ENCODE assay signal across 26 cellular contexts in the genomic region with DNA sequence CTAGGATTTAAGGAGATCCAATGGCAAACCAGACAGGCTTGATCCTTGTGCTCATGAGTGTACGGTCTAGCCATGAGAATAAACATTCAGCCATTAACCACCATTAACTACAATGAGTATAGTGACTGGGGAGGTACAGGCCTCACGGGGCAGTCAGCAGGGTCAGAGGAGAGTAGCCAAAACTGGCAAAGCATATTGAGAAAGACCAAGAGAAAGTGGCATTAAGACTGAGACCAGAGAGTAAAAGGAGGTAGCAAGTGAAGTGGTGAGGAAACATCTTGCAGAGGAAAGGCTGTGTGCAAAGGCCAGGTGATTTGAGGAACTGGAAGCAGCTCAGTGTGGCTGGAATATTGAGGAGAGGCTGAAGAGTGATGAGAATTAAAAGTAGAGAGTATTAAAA.
"Had no signal": no experiment of that assay in that cellular context is flagged by ENCODE, and none has a peak within 500 bp of the region (broad histone marks: within the 10 kb centered on the region; RNA-seq: fewer than 3 reads in every experiment).

No MANE protein-coding gene starts in this region.

- H3K9me3 ChIP-seq: gastrocnemius medialis, left lung, suprapubic skin, tibial artery had no signal

- H3K27ac Mint-ChIP-seq: activated CD4-positive, alpha-beta memory T cell treated with anti-CD3 and anti-CD28 coated beads, Interleukin-2, amount 10 ng/mL, durations not matched to agents 7 days and 5 days; activated CD4-positive, alpha-beta T cell treated with anti-CD3 and anti-CD28 coated beads, Interleukin-2, amount 10 ng/mL, durations not matched to agents 7 days and 5 days; activated T-helper 17 cell treated with anti-CD3 and anti-CD28 coated beads, Interleukin-2, amount 50 U/mL, for 72 hours; effector memory CD8-positive, alpha-beta T cell; natural killer cell treated with Interleukin-12 subunit alpha and Interleukin-12 subunit beta and Interleukin-15 and Interleukin-18, amount 100 ng/mL, for 72 hours; stimulated activated naive B cell treated with anti-CD40 and anti-IgM and Interleukin-4, amounts not matched to agents 10 μg/mL and 1 μg/mL and 100 μg/mL, for 72 hours; WTC11 had no signal

- H3K27me3 ChIP-seq: gastrocnemius medialis, left lung, suprapubic skin, tibial artery had no signal

- DNase-seq: activated CD4-positive, alpha-beta memory T cell treated with anti-CD3 and anti-CD28 coated beads, Interleukin-2, amount 10 ng/mL, durations not matched to agents 7 days and 5 days; activated CD4-positive, alpha-beta T cell treated with anti-CD3 and anti-CD28 coated beads for 1 hour; activated CD4-positive, alpha-beta T cell treated with anti-CD3 and anti-CD28 coated beads, Interleukin-2, amount 10 ng/mL, durations not matched to agents 7 days and 5 days; activated gamma-delta T cell treated with Interleukin-2 at 50 U/mL for 16 hours; activated naive CD4-positive, alpha-beta T cell treated with anti-CD3 and anti-CD28 coated beads, Interleukin-2, amount 50 U/mL, for 16 hours; activated T-cell treated with anti-CD3 and anti-CD28 coated beads, Interleukin-2, amount 50 U/mL, for 4 hours; amniotic stem cell; caudate nucleus; cortex of kidney; effector memory CD8-positive, alpha-beta T cell; erythroblast; gastrocnemius medialis; glutamatergic neuron; left lung; mesendoderm; posterior cingulate gyrus; right cardiac atrium; stimulated activated CD4-positive, alpha-beta T cell treated with anti-CD3 and anti-CD28 coated beads, Interleukin-15, amount 100 ng/mL, for 24 hours; stimulated activated CD4-positive, alpha-beta T cell treated with anti-CD3 and anti-CD28 coated beads, Interleukin-2, amount 100 ng/mL, for 24 hours; stimulated activated naive B cell treated with anti-CD40 and anti-IgM and Interleukin-4, amounts not matched to agents 10 μg/mL and 1 μg/mL and 100 μg/mL, for 72 hours; tibial artery had no signal

- H3K36me3 Mint-ChIP-seq: natural killer cell treated with Interleukin-12 subunit alpha and Interleukin-12 subunit beta and Interleukin-15 and Interleukin-18, amount 100 ng/mL, for 72 hours; stimulated activated naive B cell treated with anti-CD40 and anti-IgM and Interleukin-4, amounts not matched to agents 10 μg/mL and 1 μg/mL and 100 μg/mL, for 72 hours; WTC11 had no signal

- ATAC-seq: activated T-cell treated with anti-CD3 and anti-CD28 coated beads, Interleukin-2, amount 50 U/mL, for 4 hours; activated T-helper 17 cell treated with anti-CD3 and anti-CD28 coated beads, Interleukin-2, amount 50 U/mL, for 72 hours; effector memory CD8-positive, alpha-beta T cell; gastrocnemius medialis; left lung; natural killer cell treated with Interleukin-12 subunit alpha and Interleukin-12 subunit beta and Interleukin-15 and Interleukin-18, amount 100 ng/mL, for 72 hours; right cardiac atrium; WTC11 had no signal

- H3K36me3 ChIP-seq: gastrocnemius medialis, left lung, suprapubic skin, tibial artery had no signal

- H3K4me1 Mint-ChIP-seq: activated CD4-positive, alpha-beta memory T cell treated with anti-CD3 and anti-CD28 coated beads, Interleukin-2, amount 10 ng/mL, durations not matched to agents 7 days and 5 days; activated CD4-positive, alpha-beta T cell treated with anti-CD3 and anti-CD28 coated beads, Interleukin-2, amount 10 ng/mL, durations not matched to agents 7 days and 5 days; activated T-helper 17 cell treated with anti-CD3 and anti-CD28 coated beads, Interleukin-2, amount 50 U/mL, for 72 hours; stimulated activated naive B cell treated with anti-CD40 and anti-IgM and Interleukin-4, amounts not matched to agents 10 μg/mL and 1 μg/mL and 100 μg/mL, for 72 hours had no signal

- H3K9me3 Mint-ChIP-seq: activated CD4-positive, alpha-beta memory T cell treated with anti-CD3 and anti-CD28 coated beads, Interleukin-2, amount 10 ng/mL, durations not matched to agents 7 days and 5 days; activated CD4-positive, alpha-beta T cell treated with anti-CD3 and anti-CD28 coated beads, Interleukin-2, amount 10 ng/mL, durations not matched to agents 7 days and 5 days; activated T-cell treated with anti-CD3 and anti-CD28 coated beads, Interleukin-2, amount 50 U/mL, for 4 hours; activated T-helper 17 cell treated with anti-CD3 and anti-CD28 coated beads, Interleukin-2, amount 50 U/mL, for 72 hours; effector memory CD8-positive, alpha-beta T cell; natural killer cell treated with Interleukin-12 subunit alpha and Interleukin-12 subunit beta and Interleukin-15 and Interleukin-18, amount 100 ng/mL, for 72 hours; stimulated activated naive B cell treated with anti-CD40 and anti-IgM and Interleukin-4, amounts not matched to agents 10 μg/mL and 1 μg/mL and 100 μg/mL, for 72 hours had no signal

- H3K27me3 Mint-ChIP-seq: activated CD4-positive, alpha-beta memory T cell treated with anti-CD3 and anti-CD28 coated beads, Interleukin-2, amount 10 ng/mL, durations not matched to agents 7 days and 5 days; activated CD4-positive, alpha-beta T cell treated with anti-CD3 and anti-CD28 coated beads, Interleukin-2, amount 10 ng/mL, durations not matched to agents 7 days and 5 days; natural killer cell treated with Interleukin-12 subunit alpha and Interleukin-12 subunit beta and Interleukin-15 and Interleukin-18, amount 100 ng/mL, for 72 hours; stimulated activated naive B cell treated with anti-CD40 and anti-IgM and Interleukin-4, amounts not matched to agents 10 μg/mL and 1 μg/mL and 100 μg/mL, for 72 hours had no signal

- H3K27ac ChIP-seq: gastrocnemius medialis, left lung, suprapubic skin, tibial artery had no signal

- H3K4me3 Mint-ChIP-seq: activated CD4-positive, alpha-beta memory T cell treated with anti-CD3 and anti-CD28 coated beads, Interleukin-2, amount 10 ng/mL, durations not matched to agents 7 days and 5 days; activated CD4-positive, alpha-beta T cell treated with anti-CD3 and anti-CD28 coated beads, Interleukin-2, amount 10 ng/mL, durations not matched to agents 7 days and 5 days; activated T-cell treated with anti-CD3 and anti-CD28 coated beads, Interleukin-2, amount 50 U/mL, for 4 hours; activated T-helper 17 cell treated with anti-CD3 and anti-CD28 coated beads, Interleukin-2, amount 50 U/mL, for 72 hours; effector memory CD8-positive, alpha-beta T cell; natural killer cell treated with Interleukin-12 subunit alpha and Interleukin-12 subunit beta and Interleukin-15 and Interleukin-18, amount 100 ng/mL, for 72 hours; stimulated activated naive B cell treated with anti-CD40 and anti-IgM and Interleukin-4, amounts not matched to agents 10 μg/mL and 1 μg/mL and 100 μg/mL, for 72 hours; WTC11 had no signal

- H3K4me3 ChIP-seq: gastrocnemius medialis, left lung, lung, suprapubic skin, tibial artery had no signal

- H3K4me1 ChIP-seq: gastrocnemius medialis, left lung, suprapubic skin, tibial artery had no signal
